Comparison of ENCODE assay signal across 24 cellular contexts in the genomic region with DNA sequence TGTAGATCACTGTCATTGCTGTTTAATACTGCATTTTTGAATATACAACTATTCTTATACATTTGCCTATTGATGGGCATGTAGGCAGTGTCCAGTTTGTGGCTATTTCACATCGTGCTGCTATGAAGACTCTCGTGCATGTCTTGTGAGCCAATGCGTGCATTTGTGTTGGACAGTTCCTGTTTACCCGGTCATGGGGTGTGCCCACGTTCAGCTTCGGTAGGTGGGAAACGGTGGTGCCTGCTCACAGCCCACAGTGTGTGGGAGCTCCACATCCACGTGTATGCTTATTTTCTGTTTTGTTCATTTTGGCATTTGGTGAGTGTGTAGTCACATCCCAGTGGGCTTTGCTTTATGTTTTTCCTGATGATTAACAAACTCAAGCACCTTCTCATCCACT. TPM values are rescaled to one million over a fixed set of nuclear protein-coding genes. Genes with fewer than 3 reads are reported as not detected.
DNase-seq lines count a peak whose midpoint lies in the region; ATAC-seq, FAIRE-seq and TF ChIP-seq lines count a peak whose summit lies in the region.
"Had no signal": no experiment of that assay in that cellular context is flagged by ENCODE, and none has a peak within 500 bp of the region (broad histone marks: within the 10 kb centered on the region; RNA-seq: fewer than 3 reads in every experiment).

No MANE protein-coding gene starts in this region.

- no peaks in the 10 kb centered on the region for H3K27me3 ChIP-seq in body of pancreas
- no peaks in the 10 kb centered on the region for H3K27me3 ChIP-seq in small intestine (ENCODE audit: control insufficient read depth in 2 of 2, insufficient read depth in 2 of 2, low read length in 2 of 2)

- DNase-seq in CD1c-positive myeloid dendritic cell (ENCODE audit: extremely low spot score): peak; percentile 23
- no peak for DNase-seq in body of pancreas
- DNase-seq in stimulated activated naive B cell treated with anti-CD40 and anti-IgM and Interleukin-4, amounts not matched to agents 10 μg/mL and 1 μg/mL and 100 μg/mL, for 72 hours: no peak
- DNase-seq in stimulated activated naive CD4-positive, alpha-beta T cell treated with Interleukin-2 at 50 U/mL for 16 hours (lab: John Stamatoyannopoulos, UW): no peak
- no peak for DNase-seq in small intestine
- no peak for DNase-seq in GF-D8 (lab: John Stamatoyannopoulos, UW)
- DNase-seq: AML-193, Calu3, DMS79 treated with DMSO at 0.1 percent for 48 hours, H9, HFFc6, MM.1S, NCI-H2029, NCI-H446 treated with DMSO at 0.1 percent for 48 hours, NCI-H526, NCI-H82, SK-N-SH, SW 1271 had no signal

- H3K4me1 Mint-ChIP-seq in stimulated activated naive B cell treated with anti-CD40 and anti-IgM and Interleukin-4, amounts not matched to agents 10 μg/mL and 1 μg/mL and 100 μg/mL, for 72 hours: peaks cover 18 to 37% of the 10 kb centered on the region in 2 donors
- H3K4me1 Mint-ChIP-seq: GM23338, H9 had no signal

- no peak overlapping the region for H3K4me3 Mint-ChIP-seq in stimulated activated naive B cell treated with anti-CD40 and anti-IgM and Interleukin-4, amounts not matched to agents 10 μg/mL and 1 μg/mL and 100 μg/mL, for 72 hours
- H3K4me3 Mint-ChIP-seq: CD14-positive monocyte, GM23338, H9, HFFc6 had no signal

- H3K9me3 ChIP-seq in body of pancreas: no peaks in the 10 kb centered on the region
- no peaks in the 10 kb centered on the region for H3K9me3 ChIP-seq in small intestine (ENCODE audit: control insufficient read depth, low read depth)
- H3K9me3 ChIP-seq: A549, SK-N-SH had no signal

- H3K27ac ChIP-seq in body of pancreas (peak overlapping the region; percentile 9 to 84 (median 46)), small intestine (ENCODE audit: low read depth in 1 of 2, low read length in 1 of 2) (no peak overlapping the region)
- H3K27ac ChIP-seq: A549, KMS-11 had no signal

- intact Hi-C loops in body of pancreas (cut with DNase I): no loop called here

- H3K4me3 ChIP-seq in body of pancreas: no peak overlapping the region
- H3K4me3 ChIP-seq in small intestine (ENCODE audit: low read depth in 1 of 2, low read length in 2 of 2): no peak overlapping the region
- H3K4me3 ChIP-seq: A549, GM23338 had no signal

- H3K36me3 Mint-ChIP-seq in stimulated activated naive B cell treated with anti-CD40 and anti-IgM and Interleukin-4, amounts not matched to agents 10 μg/mL and 1 μg/mL and 100 μg/mL, for 72 hours: no peaks in the 10 kb centered on the region

- TF ChIP-seq CTCF in body of pancreas (IDR thresholded peaks at IDR 0.05): no peak

- 35 to 42% methylated on average over 8 of the region's 8 CpGs for WGBS in body of pancreas, 2 donors
- 66 to 76% (median 75%) methylated on average over 8 of the region's 8 CpGs for WGBS in small intestine, 3 donors

- H3K27me3 Mint-ChIP-seq in stimulated activated naive B cell treated with anti-CD40 and anti-IgM and Interleukin-4, amounts not matched to agents 10 μg/mL and 1 μg/mL and 100 μg/mL, for 72 hours: peaks cover 0 to under 1% of the 10 kb centered on the region in 2 donors

- no peak for ATAC-seq in body of pancreas
- peak; percentile 56 to 74 for ATAC-seq in stimulated activated naive B cell treated with anti-CD40 and anti-IgM and Interleukin-4, amounts not matched to agents 10 μg/mL and 1 μg/mL and 100 μg/mL, for 72 hours (replicated peaks)
- ATAC-seq: A549, GM23338 had no signal

- TF ChIP-seq POLR2A in body of pancreas (IDR thresholded peaks at IDR 0.05): no peak

- H3K4me1 ChIP-seq in body of pancreas (peaks cover 64% of the 10 kb centered on the region), small intestine (ENCODE audit: control insufficient read depth in 2 of 2, insufficient read depth in 1 of 2, low read depth in 1 of 2, low read length in 1 of 2) (no peaks in the 10 kb centered on the region)
- H3K4me1 ChIP-seq: A549 had no signal

- no peaks in the 10 kb centered on the region for H3K9me3 Mint-ChIP-seq in stimulated activated naive B cell treated with anti-CD40 and anti-IgM and Interleukin-4, amounts not matched to agents 10 μg/mL and 1 μg/mL and 100 μg/mL, for 72 hours
- H3K9me3 Mint-ChIP-seq: CD14-positive monocyte, H9, HFFc6 had no signal

- FAIRE-seq in small intestine (lab: Jason Lieb, UNC): no peak
- FAIRE-seq: A549, HTR-8/SVneo had no signal

- no peak for TF ChIP-seq RAD21 in Ishikawa (IDR thresholded peaks at IDR 0.05; ENCODE audit: low read depth)

- H3K36me3 ChIP-seq in body of pancreas (replicated peaks in 1 of 2; ENCODE audit: insufficient read depth in 1 of 2, low read depth in 2 of 2) (no peaks in the 10 kb centered on the region), small intestine (ENCODE audit: control insufficient read depth in 2 of 2, insufficient read depth in 2 of 2, low read length in 2 of 2) (no peaks in the 10 kb centered on the region)

- no peak overlapping the region for H3K27ac Mint-ChIP-seq in stimulated activated naive B cell treated with anti-CD40 and anti-IgM and Interleukin-4, amounts not matched to agents 10 μg/mL and 1 μg/mL and 100 μg/mL, for 72 hours
- H3K27ac Mint-ChIP-seq: GM23338, H9, HFFc6 had no signal

- TF ChIP-seq EP300 in Ishikawa (IDR thresholded peaks at IDR 0.05; ENCODE audit: borderline replicate concordance): no peak

TF ChIP-seq in Ishikawa, 13 proteins besides CTCF, POLR2A, EP300 and RAD21:
- TF ChIP-seq TAF1 (IDR thresholded peaks at IDR 0.05; ENCODE audit: low read depth) (no peak), REST (IDR thresholded peaks at IDR 0.05; ENCODE audit: low read depth) (peak; percentile 67)

RNA-seq across cellular contexts. Expression of gene RNF212, which starts 19.7 kb away (rescaled TPM):
- 10 to 100 TPM in 1 of 2 donors, 1 to 10 TPM in 1; 8.2 to 20.5 TPM for total RNA-seq in body of pancreas
- 1 to 10 TPM in 2 of 3 donors, not detected in 1; 1.4 to 1.7 TPM for polyA plus RNA-seq in small intestine
- total RNA-seq: Calu3, HFFc6 had no signal

RNA-seq across cellular contexts. Expression of gene SPON2, which starts 39.4 kb away (rescaled TPM):
- total RNA-seq in body of pancreas: 10 to 100 TPM; 25.4 to 33.5 TPM
- polyA plus RNA-seq in small intestine: 10 to 100 TPM; 12.7 to 61.0 (median 34.3) TPM

Comparison
In these comparisons a context has a peak if more than half of its experiments do, and no peak if none do; other contexts are left out.
1. H3K27ac ChIP-seq: peak in body of pancreas (4 of 4); none in small intestine (0 of 2).